8 cellular contexts compared by ENCODE assay signal in genomic region chr16:49858200-49859129, GRCh38. TPM values are rescaled to one million over a fixed set of nuclear protein-coding genes. Genes with fewer than 3 reads are reported as not detected.
DNase-seq lines count a peak whose midpoint lies in the region; ATAC-seq, FAIRE-seq and TF ChIP-seq lines count a peak whose summit lies in the region.

No MANE protein-coding gene starts in this region.

- no peak for FAIRE-seq in small intestine (lab: Jason Lieb, UNC)

- ATAC-seq in GM21360 (IDR thresholded peaks at IDR 0.05; ENCODE audit: unreplicated experiment): no peak

- H3K4me1 ChIP-seq in HUES64 (ENCODE audit: insufficient read depth, low read length): peaks cover 14% of the 10 kb centered on the region
- H3K4me1 ChIP-seq in small intestine (ENCODE audit: control insufficient read depth in 2 of 2, insufficient read depth in 1 of 2, low read depth in 1 of 2, low read length in 1 of 2): peaks cover 0 to 5% of the 10 kb centered on the region in 2 donors

- POLR2A ChIA-PET in AG04449 (lab: Yijun Ruan, JAX): interaction anchor here (0.6 kb wide), 1 partner anchor 301 kb away, joined by 3 read pairs; no protein-coding TSS in a partner anchor

- CTCF ChIA-PET in AG04449 (lab: Yijun Ruan, JAX): interaction anchor here (1.0 to 3.1 kb wide), 6 partner anchors 12 to 406 kb away, joined by 3 to 15 read pairs (median 4); no protein-coding TSS in a partner anchor

- peak overlapping the region; percentile 45 for H3K4me3 ChIP-seq in AG04449 (ENCODE audit: low read depth, low read length)
- H3K4me3 ChIP-seq in HUES64 (ENCODE audit: low read length): peak overlapping the region; percentile 74
- peak overlapping the region; percentile 65 for H3K4me3 ChIP-seq in iPS-18c (ENCODE audit: insufficient read depth, low read depth, low read length)
- H3K4me3 ChIP-seq in small intestine (ENCODE audit: low read depth in 1 of 2, low read length in 2 of 2): peak overlapping the region; percentile 28 to 41

- TF ChIP-seq CTCF in AG04449 (IDR thresholded peaks at IDR 0.05; ENCODE audit: insufficient read depth, low read length, missing control alignments): no peak

- H3K27ac ChIP-seq in HUES64 (ENCODE audit: low read depth, low read length) (no peak overlapping the region), small intestine (ENCODE audit: low read depth in 1 of 2, low read length in 1 of 2) (peak overlapping the region in 1 of 2 donors; percentile 85)

- H3K27me3 ChIP-seq in HUES64 (ENCODE audit: insufficient read depth, low read length) (peaks cover 33% of the 10 kb centered on the region), small intestine (ENCODE audit: control insufficient read depth in 2 of 2, insufficient read depth in 2 of 2, low read length in 2 of 2) (peaks cover 0 to 13% of the 10 kb centered on the region in 2 donors)

- WGBS in HUES64: under 1% methylated on average over 90 of the region's 90 CpGs
- 1 to 2% (median 1%) methylated on average over 56 to 90 of the region's 90 CpGs for WGBS in small intestine, 3 donors

- H3K9me3 ChIP-seq in HUES64 (ENCODE audit: insufficient read depth, low read depth, low read length): no peaks in the 10 kb centered on the region
- H3K9me3 ChIP-seq in iPS-18c (ENCODE audit: control insufficient read depth, insufficient read depth, low read length): peaks cover 2% of the 10 kb centered on the region
- H3K9me3 ChIP-seq in small intestine (ENCODE audit: control insufficient read depth, low read depth): no peaks in the 10 kb centered on the region

- DNase-seq in AG04449 (ENCODE audit: low read depth, low spot score) (no peak), anterior cingulate cortex (lab: John Stamatoyannopoulos, UW) (peak in 34 of 58 donors; percentile 11 to 57 (median 36)), small intestine (no peak), NCI-H1436 treated with DMSO at 0.1 percent for 48 hours (lab: John Stamatoyannopoulos, UW) (no peak), DMS114 treated with DMSO at 0.1 percent for 48 hours (lab: John Stamatoyannopoulos, UW; ENCODE audit: unreplicated experiment) (no peak)

- H3K36me3 ChIP-seq in HUES64 (ENCODE audit: insufficient read depth, low read length) (no peaks in the 10 kb centered on the region; the same call in 1 of the 2 replicates), small intestine (ENCODE audit: control insufficient read depth in 2 of 2, insufficient read depth in 2 of 2, low read length in 2 of 2) (no peaks in the 10 kb centered on the region)

- no peak overlapping the region for H3K9ac ChIP-seq in HUES64 (ENCODE audit: low read depth, low read length)

RNA-seq across cellular contexts. Expression of gene ZNF423, which starts 2.6 kb away (rescaled TPM):
- 39.8 TPM for polyA plus RNA-seq in HUES64 (2013, experiment 1 of 2)
- polyA plus RNA-seq in HUES64 (2013, experiment 2 of 2): 40.8 TPM
- 1 to 10 TPM in 1 of 3 donors, under 1 TPM in 1, not detected in 1; 0.54 to 2.9 TPM for polyA plus RNA-seq in small intestine

Comparison
In these comparisons a context has a peak if more than half of its experiments do, and no peak if none do; other contexts are left out.
1. DNase-seq: peak in anterior cingulate cortex (34 of 58); none in AG04449 (single experiment), small intestine (single experiment), NCI-H1436 treated with DMSO at 0.1 percent for 48 hours (single experiment) and DMS114 treated with DMSO at 0.1 percent for 48 hours (single experiment).
2. Peak in every context shown above with its lines, with median percentiles within 50 percentile points of each other: H3K4me3 ChIP-seq.